Comparison of ENCODE assay signal across 9 cellular contexts in the genomic region with DNA sequence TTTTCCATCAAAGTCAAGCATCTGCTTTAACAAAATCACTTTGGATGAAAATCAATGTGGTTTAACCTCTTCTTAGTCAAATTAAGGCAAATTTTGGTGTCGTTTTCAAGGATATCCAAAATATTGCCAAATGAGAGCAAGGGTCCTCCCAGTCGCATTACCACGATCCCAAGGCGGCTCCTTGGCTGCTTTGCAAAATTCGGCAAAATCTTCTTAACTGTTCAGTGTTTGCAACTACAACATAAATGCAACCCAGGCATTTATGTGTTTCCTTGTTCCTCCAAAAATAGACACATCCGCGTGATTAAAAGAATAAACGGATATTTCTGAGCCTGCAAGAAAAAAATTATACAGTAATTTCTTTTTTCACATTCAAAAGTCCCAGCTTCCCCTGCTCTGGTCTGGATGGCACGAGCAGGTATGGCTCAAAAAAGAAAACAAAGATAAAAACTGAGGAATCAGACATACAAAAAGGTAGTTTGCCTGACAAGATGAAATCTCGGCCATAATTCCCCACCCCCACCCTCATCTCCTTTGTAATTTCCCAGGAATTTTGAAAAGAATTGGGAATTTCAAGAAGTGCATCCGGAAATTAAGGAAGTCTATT. TPM values are rescaled to one million over a fixed set of nuclear protein-coding genes. Genes with fewer than 3 reads are reported as not detected.
DNase-seq lines count a peak whose midpoint lies in the region; ATAC-seq and TF ChIP-seq lines count a peak whose summit lies in the region.
"Had no signal": no experiment of that assay in that cellular context is flagged by ENCODE, and none has a peak within 500 bp of the region (broad histone marks: within the 10 kb centered on the region; RNA-seq: fewer than 3 reads in every experiment).

No MANE protein-coding gene starts in this region.

- H3K9me3 ChIP-seq in SJSA1 (replicated peaks) = no peaks in the 10 kb centered on the region

- H3K36me3 ChIP-seq in SJSA1 = no peaks in the 10 kb centered on the region

- no peaks in the 10 kb centered on the region for H3K27me3 ChIP-seq in SJSA1 (replicated peaks)

- ATAC-seq in HG03159 (IDR thresholded peaks at IDR 0.05; ENCODE audit: unreplicated experiment) = no peak

- H3K4me3 ChIP-seq in GM12875 (ENCODE audit: low read depth, low read length) (peak overlapping the region; percentile 42), SJSA1 (peak overlapping the region; percentile 37), fibroblast of the aortic adventitia (ENCODE audit: low read depth, low read length) (peak overlapping the region; percentile 72), retinal pigment epithelial cell (ENCODE audit: low read length) (peak overlapping the region; percentile 63)

- no peak for DNase-seq in SJSA1 (ENCODE audit: low read depth in 1 of 2, low spot score in 2 of 2)
- no peak for DNase-seq in fibroblast of the aortic adventitia (ENCODE audit: low read depth)
- no peak for DNase-seq in retinal pigment epithelial cell (ENCODE audit: low read depth)
- no peak for DNase-seq in NCI-H1092 (lab: John Stamatoyannopoulos, UW)
- no peak for DNase-seq in NCI-H345 (lab: John Stamatoyannopoulos, UW)
- DNase-seq in COLO668 (lab: John Stamatoyannopoulos, UW; ENCODE audit: unreplicated experiment) = no peak
- DNase-seq: stimulated activated CD4-positive, alpha-beta T cell treated with anti-CD3 and anti-CD28 coated beads, Interleukin-4, amount 100 ng/mL, for 24 hours had no signal

- H3K27ac ChIP-seq in SJSA1 = peak overlapping the region; percentile 41

- TF ChIP-seq CTCF in GM12875 (IDR thresholded peaks at IDR 0.05; ENCODE audit: borderline replicate concordance, insufficient read depth, low read depth, low read length) (no peak), fibroblast of the aortic adventitia (IDR thresholded peaks at IDR 0.05; ENCODE audit: insufficient read depth, low read length) (no peak), retinal pigment epithelial cell (conservative IDR thresholded peaks at IDR 0.05; ENCODE audit: low read depth, low read length) (no peak)

- peaks cover 35% of the 10 kb centered on the region for H3K4me1 ChIP-seq in SJSA1 (replicated peaks)

RNA-seq across cellular contexts. Expression of gene SKIDA1, which starts 6.1 kb away (rescaled TPM):
- 0.72 and 1.7 TPM in 2 replicates for total RNA-seq in SJSA1 (2014; rRNA removed; shearing (Covaris generic))
- 0.41 and 0.90 TPM in 2 replicates for total RNA-seq in fibroblast of the aortic adventitia (ENCODE audit: low replicate concordance)

RNA-seq across cellular contexts. Expression of gene MLLT10, which starts 14.6 kb away (rescaled TPM):
- total RNA-seq in SJSA1 (2014; rRNA removed; shearing (Covaris generic)) = 21.7 and 35.3 TPM in 2 replicates
- total RNA-seq in fibroblast of the aortic adventitia (ENCODE audit: low replicate concordance) = 36.1 and 47.6 TPM in 2 replicates
